ENCODE assay signal across 1 cellular context in genomic region chr6:89430563-89430962, GRCh38.
TF ChIP-seq lines count a peak whose summit lies in the region.

No MANE protein-coding gene starts in this region.

TF ChIP-seq in WTC11, 78 proteins besides CTCF, POLR2A, EP300 and RAD21 (continued from another document):
- TF ChIP-seq, protein P1, sequence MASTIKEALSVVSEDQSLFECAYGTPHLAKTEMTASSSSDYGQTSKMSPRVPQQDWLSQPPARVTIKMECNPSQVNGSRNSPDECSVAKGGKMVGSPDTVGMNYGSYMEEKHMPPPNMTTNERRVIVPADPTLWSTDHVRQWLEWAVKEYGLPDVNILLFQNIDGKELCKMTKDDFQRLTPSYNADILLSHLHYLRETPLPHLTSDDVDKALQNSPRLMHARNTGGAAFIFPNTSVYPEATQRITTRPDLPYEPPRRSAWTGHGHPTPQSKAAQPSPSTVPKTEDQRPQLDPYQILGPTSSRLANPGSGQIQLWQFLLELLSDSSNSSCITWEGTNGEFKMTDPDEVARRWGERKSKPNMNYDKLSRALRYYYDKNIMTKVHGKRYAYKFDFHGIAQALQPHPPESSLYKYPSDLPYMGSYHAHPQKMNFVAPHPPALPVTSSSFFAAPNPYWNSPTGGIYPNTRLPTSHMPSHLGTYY (CRISPR knock-in tag; IDR thresholded peaks at IDR 0.05), result no peak
- no peak for TF ChIP-seq ATF6 (CRISPR knock-in tag; IDR thresholded peaks at IDR 0.05)
- no peak for TF ChIP-seq ELF4 (CRISPR knock-in tag; IDR thresholded peaks at IDR 0.05; ENCODE audit: low read depth)
- no peak for TF ChIP-seq ZNF317 (CRISPR knock-in tag; IDR thresholded peaks at IDR 0.05; ENCODE audit: borderline replicate concordance, low read depth)
- TF ChIP-seq, protein P2, sequence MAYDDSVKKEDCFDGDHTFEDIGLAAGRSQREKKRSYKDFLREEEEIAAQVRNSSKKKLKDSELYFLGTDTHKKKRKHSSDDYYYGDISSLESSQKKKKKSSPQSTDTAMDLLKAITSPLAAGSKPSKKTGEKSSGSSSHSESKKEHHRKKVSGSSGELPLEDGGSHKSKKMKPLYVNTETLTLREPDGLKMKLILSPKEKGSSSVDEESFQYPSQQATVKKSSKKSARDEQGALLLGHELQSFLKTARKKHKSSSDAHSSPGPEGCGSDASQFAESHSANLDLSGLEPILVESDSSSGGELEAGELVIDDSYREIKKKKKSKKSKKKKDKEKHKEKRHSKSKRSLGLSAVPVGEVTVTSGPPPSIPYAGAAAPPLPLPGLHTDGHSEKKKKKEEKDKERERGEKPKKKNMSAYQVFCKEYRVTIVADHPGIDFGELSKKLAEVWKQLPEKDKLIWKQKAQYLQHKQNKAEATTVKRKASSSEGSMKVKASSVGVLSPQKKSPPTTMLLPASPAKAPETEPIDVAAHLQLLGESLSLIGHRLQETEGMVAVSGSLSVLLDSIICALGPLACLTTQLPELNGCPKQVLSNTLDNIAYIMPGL (CRISPR knock-in tag; IDR thresholded peaks at IDR 0.05), result no peak
- TF ChIP-seq CREB1 (CRISPR knock-in tag; IDR thresholded peaks at IDR 0.05), result no peak
- no peak for TF ChIP-seq ATF2 (CRISPR knock-in tag; IDR thresholded peaks at IDR 0.05; ENCODE audit: borderline replicate concordance, low read depth)
- no peak for TF ChIP-seq GRHL2 (CRISPR knock-in tag; IDR thresholded peaks at IDR 0.05; ENCODE audit: insufficient replicate concordance, severe bottlenecking)
- no peak for TF ChIP-seq SP1 (CRISPR knock-in tag; conservative IDR thresholded peaks at IDR 0.05)
- no peak for TF ChIP-seq MAX (CRISPR knock-in tag; IDR thresholded peaks at IDR 0.05)
- TF ChIP-seq ZNF232 (CRISPR knock-in tag; IDR thresholded peaks at IDR 0.05), result no peak
- no peak for TF ChIP-seq TEAD1 (CRISPR knock-in tag; IDR thresholded peaks at IDR 0.05)
- no peak for TF ChIP-seq JAZF1 (CRISPR knock-in tag; IDR thresholded peaks at IDR 0.05)
- no peak for TF ChIP-seq TEAD4 (CRISPR knock-in tag; IDR thresholded peaks at IDR 0.05)
- no peak for TF ChIP-seq NR3C1 (CRISPR knock-in tag; conservative IDR thresholded peaks at IDR 0.05; ENCODE audit: low read depth)
- TF ChIP-seq ZNF671 (CRISPR knock-in tag; IDR thresholded peaks at IDR 0.05), result no peak
